In the genomic region with DNA sequence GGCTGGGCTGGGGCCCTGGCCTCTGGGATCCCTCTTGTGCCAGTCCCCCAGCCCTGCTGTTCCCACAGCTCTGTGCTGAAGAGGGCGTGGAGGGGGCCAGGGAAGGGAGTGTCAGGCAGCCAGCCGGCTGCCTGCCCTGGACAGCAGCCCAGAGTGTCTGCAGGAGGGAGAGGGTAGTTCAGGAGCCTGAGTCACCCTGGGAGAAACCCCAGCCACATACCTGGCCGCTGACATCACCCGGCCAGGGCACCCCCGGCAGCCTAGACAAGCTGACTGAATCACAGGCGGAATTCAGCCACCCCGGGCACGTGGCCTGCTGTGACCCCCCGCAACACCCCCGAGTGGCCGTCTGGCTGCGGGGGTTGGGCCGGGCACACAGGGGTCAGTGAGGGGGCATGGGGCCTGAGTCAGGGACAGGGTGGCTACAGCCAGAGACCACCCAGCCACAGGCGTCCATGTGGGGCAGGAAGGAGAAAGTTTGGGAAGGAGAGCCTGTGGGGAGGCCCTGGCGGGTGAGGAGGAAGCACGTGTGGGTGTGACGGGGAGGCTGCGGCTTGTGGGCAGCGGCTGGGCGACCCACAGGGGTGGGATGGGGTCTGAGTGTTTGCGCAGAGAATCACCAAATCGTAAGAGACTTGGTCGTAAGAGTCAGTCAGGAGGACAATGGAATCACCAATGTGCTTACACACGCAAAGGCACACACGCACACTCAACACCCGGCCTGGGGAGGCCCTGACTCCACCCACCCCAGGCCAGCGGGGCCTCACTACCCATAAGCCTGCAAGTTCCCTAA, we compare ENCODE assay signal across 1 cellular context.
A peak's percentile ranks its signal among the peaks of the same experiment; 100 is the strongest.
TF ChIP-seq lines count a peak whose summit lies in the region.

No MANE protein-coding gene starts in this region.

TF ChIP-seq in K562, 482 proteins besides CTCF, POLR2A, EP300 and RAD21 (continued from another document and continues in another):
- TF ChIP-seq, protein P1, sequence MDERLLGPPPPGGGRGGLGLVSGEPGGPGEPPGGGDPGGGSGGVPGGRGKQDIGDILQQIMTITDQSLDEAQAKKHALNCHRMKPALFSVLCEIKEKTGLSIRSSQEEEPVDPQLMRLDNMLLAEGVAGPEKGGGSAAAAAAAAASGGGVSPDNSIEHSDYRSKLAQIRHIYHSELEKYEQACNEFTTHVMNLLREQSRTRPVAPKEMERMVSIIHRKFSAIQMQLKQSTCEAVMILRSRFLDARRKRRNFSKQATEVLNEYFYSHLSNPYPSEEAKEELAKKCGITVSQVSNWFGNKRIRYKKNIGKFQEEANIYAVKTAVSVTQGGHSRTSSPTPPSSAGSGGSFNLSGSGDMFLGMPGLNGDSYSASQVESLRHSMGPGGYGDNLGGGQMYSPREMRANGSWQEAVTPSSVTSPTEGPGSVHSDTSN (CRISPR knock-in tag; IDR thresholded peaks at IDR 0.05; ENCODE audit: low read depth), result no peak
- TF ChIP-seq, protein P1 (tag; conservative IDR thresholded peaks at IDR 0.05; ENCODE audit: low read depth), result no peak
- TF ChIP-seq SLC30A9 (CRISPR knock-in tag; IDR thresholded peaks at IDR 0.05) (no peak), NR3C1 (CRISPR knock-in tag; IDR thresholded peaks at IDR 0.05) (no peak), ZFP36 (IDR thresholded peaks at IDR 0.05; ENCODE audit: low read depth, low read length, partially characterized antibody) (peak; percentile 13), ZNF23 (CRISPR knock-in tag; IDR thresholded peaks at IDR 0.05) (no peak), TOE1 (IDR thresholded peaks at IDR 0.05; ENCODE audit: borderline replicate concordance) (peak; percentile 30; the same call in 1 of the 2 replicates), TOE1 (CRISPR knock-in tag; IDR thresholded peaks at IDR 0.05; ENCODE audit: borderline replicate concordance, low read depth) (no peak; the same call in 1 of the 2 replicates), BDP1 (IDR thresholded peaks at IDR 0.05; ENCODE audit: insufficient read depth, insufficient read length) (no peak), CBFA2T3 (IDR thresholded peaks at IDR 0.05) (peak; percentile 39), HMGN3 (IDR thresholded peaks at IDR 0.05; ENCODE audit: borderline replicate concordance, extremely low read depth, insufficient read length, low read depth, low read length) (peak; percentile 68), NFATC3 (IDR thresholded peaks at IDR 0.05) (no peak), FUS (optimal IDR thresholded peaks at IDR 0.05; ENCODE audit: low read depth, low read length) (no peak), ZC3H4 (CRISPR knock-in tag; IDR thresholded peaks at IDR 0.05; ENCODE audit: borderline replicate concordance) (no peak), PCBP1 (IDR thresholded peaks at IDR 0.05; ENCODE audit: low read depth, low read length, poor library complexity, severe bottlenecking) (peak; percentile 52), KAT2B (IDR thresholded peaks at IDR 0.05; ENCODE audit: low read depth, low read length) (no peak), HNRNPK (IDR thresholded peaks at IDR 0.05; ENCODE audit: low read depth, low read length, poor library complexity, severe bottlenecking) (no peak), CEBPG (CRISPR knock-in tag; IDR thresholded peaks at IDR 0.05) (no peak), CEBPG (tag; conservative IDR thresholded peaks at IDR 0.05 in 1 of 2, IDR thresholded peaks at IDR 0.05 in 1 of 2) (no peak), MAFF (IDR thresholded peaks at IDR 0.05; ENCODE audit: low read length) (no peak; the same call in 1 of the 2 replicates), CBX1 (IDR thresholded peaks at IDR 0.05; ENCODE audit: low read depth) (0 out of 2 replicates have a peak, but pooled peaks have one; percentile 6), NONO (IDR thresholded peaks at IDR 0.05; ENCODE audit: low read depth in 2 of 2, low read length in 1 of 2) (no peak), ZNF408 (CRISPR knock-in tag; IDR thresholded peaks at IDR 0.05; ENCODE audit: low read depth) (no peak), ESRRB (CRISPR knock-in tag; IDR thresholded peaks at IDR 0.05; ENCODE audit: borderline replicate concordance) (no peak), MYC (IDR thresholded peaks at IDR 0.05; ENCODE audit: low read depth, low read length) (peak; percentile 85), MYC (CRISPR knock-in tag; IDR thresholded peaks at IDR 0.05; ENCODE audit: borderline replicate concordance, low read depth) (peak; percentile 87), RBM14 (IDR thresholded peaks at IDR 0.05; ENCODE audit: borderline replicate concordance, insufficient read depth, low read depth, low read length) (0 out of 2 replicates have a peak, but pooled peaks have one; percentile 53), MTA1 (IDR thresholded peaks at IDR 0.05; ENCODE audit: borderline replicate concordance) (0 out of 2 replicates have a peak, but pooled peaks have one; percentile 39), PTTG1 (tag; IDR thresholded peaks at IDR 0.05; ENCODE audit: low read depth) (no peak), THRAP3 (IDR thresholded peaks at IDR 0.05; ENCODE audit: borderline replicate concordance) (no peak), CREBBP (IDR thresholded peaks at IDR 0.05; ENCODE audit: low read depth, low read length) (no peak), MTA2 (IDR thresholded peaks at IDR 0.05; ENCODE audit: low read depth) (no peak), POLR2AphosphoS2 (IDR thresholded peaks at IDR 0.05; ENCODE audit: low read length) (no peak), ZNF316 (IDR thresholded peaks at IDR 0.05) (peak; percentile 10; the same call in 1 of the 2 replicates), CBX3 (IDR thresholded peaks at IDR 0.05; ENCODE audit: borderline replicate concordance in 1 of 2, low read length in 2 of 2) (no peak; a peak in 1 of 3 replicates), ASH1L (IDR thresholded peaks at IDR 0.05; ENCODE audit: borderline replicate concordance, low read depth, partially characterized antibody) (no peak), MEF2A (IDR thresholded peaks at IDR 0.05; ENCODE audit: control insufficient read depth, low read depth, low read length) (0 out of 2 replicates have a peak, but pooled peaks have one; percentile 32), POLR2AphosphoS5 (IDR thresholded peaks at IDR 0.05; ENCODE audit: control insufficient read depth, insufficient read depth, low read depth, low read length) (0 out of 2 replicates have a peak, but pooled peaks have one; percentile 16), GABPB1 (CRISPR knock-in tag; IDR thresholded peaks at IDR 0.05) (peak; percentile 48; the same call in 1 of the 2 replicates), PCBP2 (IDR thresholded peaks at IDR 0.05; ENCODE audit: low read depth, low read length, poor library complexity, severe bottlenecking) (no peak), ZNF445 (CRISPR knock-in tag; IDR thresholded peaks at IDR 0.05; ENCODE audit: low read depth) (no peak)
- TF ChIP-seq, protein P2, sequence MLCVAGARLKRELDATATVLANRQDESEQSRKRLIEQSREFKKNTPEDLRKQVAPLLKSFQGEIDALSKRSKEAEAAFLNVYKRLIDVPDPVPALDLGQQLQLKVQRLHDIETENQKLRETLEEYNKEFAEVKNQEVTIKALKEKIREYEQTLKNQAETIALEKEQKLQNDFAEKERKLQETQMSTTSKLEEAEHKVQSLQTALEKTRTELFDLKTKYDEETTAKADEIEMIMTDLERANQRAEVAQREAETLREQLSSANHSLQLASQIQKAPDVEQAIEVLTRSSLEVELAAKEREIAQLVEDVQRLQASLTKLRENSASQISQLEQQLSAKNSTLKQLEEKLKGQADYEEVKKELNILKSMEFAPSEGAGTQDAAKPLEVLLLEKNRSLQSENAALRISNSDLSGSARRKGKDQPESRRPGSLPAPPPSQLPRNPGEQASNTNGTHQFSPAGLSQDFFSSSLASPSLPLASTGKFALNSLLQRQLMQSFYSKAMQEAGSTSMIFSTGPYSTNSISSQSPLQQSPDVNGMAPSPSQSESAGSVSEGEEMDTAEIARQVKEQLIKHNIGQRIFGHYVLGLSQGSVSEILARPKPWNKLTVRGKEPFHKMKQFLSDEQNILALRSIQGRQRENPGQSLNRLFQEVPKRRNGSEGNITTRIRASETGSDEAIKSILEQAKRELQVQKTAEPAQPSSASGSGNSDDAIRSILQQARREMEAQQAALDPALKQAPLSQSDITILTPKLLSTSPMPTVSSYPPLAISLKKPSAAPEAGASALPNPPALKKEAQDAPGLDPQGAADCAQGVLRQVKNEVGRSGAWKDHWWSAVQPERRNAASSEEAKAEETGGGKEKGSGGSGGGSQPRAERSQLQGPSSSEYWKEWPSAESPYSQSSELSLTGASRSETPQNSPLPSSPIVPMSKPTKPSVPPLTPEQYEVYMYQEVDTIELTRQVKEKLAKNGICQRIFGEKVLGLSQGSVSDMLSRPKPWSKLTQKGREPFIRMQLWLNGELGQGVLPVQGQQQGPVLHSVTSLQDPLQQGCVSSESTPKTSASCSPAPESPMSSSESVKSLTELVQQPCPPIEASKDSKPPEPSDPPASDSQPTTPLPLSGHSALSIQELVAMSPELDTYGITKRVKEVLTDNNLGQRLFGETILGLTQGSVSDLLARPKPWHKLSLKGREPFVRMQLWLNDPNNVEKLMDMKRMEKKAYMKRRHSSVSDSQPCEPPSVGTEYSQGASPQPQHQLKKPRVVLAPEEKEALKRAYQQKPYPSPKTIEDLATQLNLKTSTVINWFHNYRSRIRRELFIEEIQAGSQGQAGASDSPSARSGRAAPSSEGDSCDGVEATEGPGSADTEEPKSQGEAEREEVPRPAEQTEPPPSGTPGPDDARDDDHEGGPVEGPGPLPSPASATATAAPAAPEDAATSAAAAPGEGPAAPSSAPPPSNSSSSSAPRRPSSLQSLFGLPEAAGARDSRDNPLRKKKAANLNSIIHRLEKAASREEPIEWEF (CRISPR knock-in tag; IDR thresholded peaks at IDR 0.05), result no peak
- TF ChIP-seq, protein P3, sequence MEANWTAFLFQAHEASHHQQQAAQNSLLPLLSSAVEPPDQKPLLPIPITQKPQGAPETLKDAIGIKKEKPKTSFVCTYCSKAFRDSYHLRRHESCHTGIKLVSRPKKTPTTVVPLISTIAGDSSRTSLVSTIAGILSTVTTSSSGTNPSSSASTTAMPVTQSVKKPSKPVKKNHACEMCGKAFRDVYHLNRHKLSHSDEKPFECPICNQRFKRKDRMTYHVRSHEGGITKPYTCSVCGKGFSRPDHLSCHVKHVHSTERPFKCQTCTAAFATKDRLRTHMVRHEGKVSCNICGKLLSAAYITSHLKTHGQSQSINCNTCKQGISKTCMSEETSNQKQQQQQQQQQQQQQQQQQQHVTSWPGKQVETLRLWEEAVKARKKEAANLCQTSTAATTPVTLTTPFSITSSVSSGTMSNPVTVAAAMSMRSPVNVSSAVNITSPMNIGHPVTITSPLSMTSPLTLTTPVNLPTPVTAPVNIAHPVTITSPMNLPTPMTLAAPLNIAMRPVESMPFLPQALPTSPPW (CRISPR knock-in tag; IDR thresholded peaks at IDR 0.05), result peak; percentile 88
- TF ChIP-seq, protein P4, sequence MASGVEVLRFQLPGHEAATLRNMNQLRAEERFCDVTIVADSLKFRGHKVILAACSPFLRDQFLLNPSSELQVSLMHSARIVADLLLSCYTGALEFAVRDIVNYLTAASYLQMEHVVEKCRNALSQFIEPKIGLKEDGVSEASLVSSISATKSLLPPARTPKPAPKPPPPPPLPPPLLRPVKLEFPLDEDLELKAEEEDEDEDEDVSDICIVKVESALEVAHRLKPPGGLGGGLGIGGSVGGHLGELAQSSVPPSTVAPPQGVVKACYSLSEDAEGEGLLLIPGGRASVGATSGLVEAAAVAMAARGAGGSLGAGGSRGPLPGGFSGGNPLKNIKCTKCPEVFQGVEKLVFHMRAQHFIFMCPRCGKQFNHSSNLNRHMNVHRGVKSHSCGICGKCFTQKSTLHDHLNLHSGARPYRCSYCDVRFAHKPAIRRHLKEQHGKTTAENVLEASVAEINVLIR (CRISPR knock-in tag; IDR thresholded peaks at IDR 0.05), result no peak
- TF ChIP-seq, protein P5, sequence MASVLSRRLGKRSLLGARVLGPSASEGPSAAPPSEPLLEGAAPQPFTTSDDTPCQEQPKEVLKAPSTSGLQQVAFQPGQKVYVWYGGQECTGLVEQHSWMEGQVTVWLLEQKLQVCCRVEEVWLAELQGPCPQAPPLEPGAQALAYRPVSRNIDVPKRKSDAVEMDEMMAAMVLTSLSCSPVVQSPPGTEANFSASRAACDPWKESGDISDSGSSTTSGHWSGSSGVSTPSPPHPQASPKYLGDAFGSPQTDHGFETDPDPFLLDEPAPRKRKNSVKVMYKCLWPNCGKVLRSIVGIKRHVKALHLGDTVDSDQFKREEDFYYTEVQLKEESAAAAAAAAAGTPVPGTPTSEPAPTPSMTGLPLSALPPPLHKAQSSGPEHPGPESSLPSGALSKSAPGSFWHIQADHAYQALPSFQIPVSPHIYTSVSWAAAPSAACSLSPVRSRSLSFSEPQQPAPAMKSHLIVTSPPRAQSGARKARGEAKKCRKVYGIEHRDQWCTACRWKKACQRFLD (CRISPR knock-in tag; IDR thresholded peaks at IDR 0.05), result peak; percentile 68
- TF ChIP-seq, protein P6, sequence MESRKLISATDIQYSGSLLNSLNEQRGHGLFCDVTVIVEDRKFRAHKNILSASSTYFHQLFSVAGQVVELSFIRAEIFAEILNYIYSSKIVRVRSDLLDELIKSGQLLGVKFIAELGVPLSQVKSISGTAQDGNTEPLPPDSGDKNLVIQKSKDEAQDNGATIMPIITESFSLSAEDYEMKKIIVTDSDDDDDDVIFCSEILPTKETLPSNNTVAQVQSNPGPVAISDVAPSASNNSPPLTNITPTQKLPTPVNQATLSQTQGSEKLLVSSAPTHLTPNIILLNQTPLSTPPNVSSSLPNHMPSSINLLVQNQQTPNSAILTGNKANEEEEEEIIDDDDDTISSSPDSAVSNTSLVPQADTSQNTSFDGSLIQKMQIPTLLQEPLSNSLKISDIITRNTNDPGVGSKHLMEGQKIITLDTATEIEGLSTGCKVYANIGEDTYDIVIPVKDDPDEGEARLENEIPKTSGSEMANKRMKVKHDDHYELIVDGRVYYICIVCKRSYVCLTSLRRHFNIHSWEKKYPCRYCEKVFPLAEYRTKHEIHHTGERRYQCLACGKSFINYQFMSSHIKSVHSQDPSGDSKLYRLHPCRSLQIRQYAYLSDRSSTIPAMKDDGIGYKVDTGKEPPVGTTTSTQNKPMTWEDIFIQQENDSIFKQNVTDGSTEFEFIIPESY (CRISPR knock-in tag; IDR thresholded peaks at IDR 0.05), result peak; percentile 68; the same call in 1 of the 2 replicates
- TF ChIP-seq, protein P7, sequence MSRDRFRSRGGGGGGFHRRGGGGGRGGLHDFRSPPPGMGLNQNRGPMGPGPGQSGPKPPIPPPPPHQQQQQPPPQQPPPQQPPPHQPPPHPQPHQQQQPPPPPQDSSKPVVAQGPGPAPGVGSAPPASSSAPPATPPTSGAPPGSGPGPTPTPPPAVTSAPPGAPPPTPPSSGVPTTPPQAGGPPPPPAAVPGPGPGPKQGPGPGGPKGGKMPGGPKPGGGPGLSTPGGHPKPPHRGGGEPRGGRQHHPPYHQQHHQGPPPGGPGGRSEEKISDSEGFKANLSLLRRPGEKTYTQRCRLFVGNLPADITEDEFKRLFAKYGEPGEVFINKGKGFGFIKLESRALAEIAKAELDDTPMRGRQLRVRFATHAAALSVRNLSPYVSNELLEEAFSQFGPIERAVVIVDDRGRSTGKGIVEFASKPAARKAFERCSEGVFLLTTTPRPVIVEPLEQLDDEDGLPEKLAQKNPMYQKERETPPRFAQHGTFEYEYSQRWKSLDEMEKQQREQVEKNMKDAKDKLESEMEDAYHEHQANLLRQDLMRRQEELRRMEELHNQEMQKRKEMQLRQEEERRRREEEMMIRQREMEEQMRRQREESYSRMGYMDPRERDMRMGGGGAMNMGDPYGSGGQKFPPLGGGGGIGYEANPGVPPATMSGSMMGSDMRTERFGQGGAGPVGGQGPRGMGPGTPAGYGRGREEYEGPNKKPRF (IDR thresholded peaks at IDR 0.05; ENCODE audit: low read depth, low read length), result no peak
